Comparison of ENCODE assay signal across 1 cellular context in the genomic region with DNA sequence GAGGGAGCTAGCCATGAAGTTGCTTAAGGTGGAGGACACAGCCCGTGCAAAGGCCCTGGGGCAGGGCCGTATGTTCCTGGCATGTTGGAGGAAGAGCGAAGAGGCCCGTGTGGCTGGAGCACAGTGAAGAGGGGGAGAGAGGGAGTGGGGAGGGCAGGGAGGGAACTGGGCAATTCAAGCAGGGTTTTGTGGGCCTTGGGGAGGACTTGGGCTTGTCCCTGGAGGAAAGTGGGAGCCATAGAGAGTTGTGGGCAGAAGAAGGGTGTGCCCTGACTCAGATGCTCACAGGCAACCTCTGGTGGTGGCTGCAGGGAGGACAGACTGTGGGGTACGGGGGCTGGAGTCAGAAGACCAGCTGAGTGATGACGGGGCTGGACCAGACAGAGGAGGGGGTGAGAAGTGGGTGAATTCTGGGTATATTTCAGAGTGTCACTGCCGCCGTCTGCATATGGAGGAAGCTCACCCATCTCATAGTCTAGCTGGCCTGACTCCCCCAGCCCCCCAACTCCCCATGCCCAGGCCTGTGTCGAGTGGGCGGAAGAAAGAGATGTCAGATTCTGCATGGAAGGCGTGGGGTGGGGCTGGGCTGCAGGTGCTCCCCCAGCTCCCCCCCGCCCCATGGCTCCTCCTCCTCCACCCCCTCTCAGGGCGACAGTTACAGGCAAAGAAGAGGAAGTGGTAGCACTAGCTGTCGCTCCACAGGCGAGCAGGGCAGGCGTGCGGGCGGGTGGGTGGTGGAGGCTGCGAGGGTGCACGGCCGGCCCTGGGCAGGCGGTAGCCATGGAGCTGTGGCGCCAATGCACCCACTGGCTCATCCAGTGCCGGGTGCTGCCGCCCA.
A peak's percentile ranks its signal among the peaks of the same experiment; 100 is the strongest.
TF ChIP-seq lines count a peak whose summit lies in the region.

A gene with protein sequence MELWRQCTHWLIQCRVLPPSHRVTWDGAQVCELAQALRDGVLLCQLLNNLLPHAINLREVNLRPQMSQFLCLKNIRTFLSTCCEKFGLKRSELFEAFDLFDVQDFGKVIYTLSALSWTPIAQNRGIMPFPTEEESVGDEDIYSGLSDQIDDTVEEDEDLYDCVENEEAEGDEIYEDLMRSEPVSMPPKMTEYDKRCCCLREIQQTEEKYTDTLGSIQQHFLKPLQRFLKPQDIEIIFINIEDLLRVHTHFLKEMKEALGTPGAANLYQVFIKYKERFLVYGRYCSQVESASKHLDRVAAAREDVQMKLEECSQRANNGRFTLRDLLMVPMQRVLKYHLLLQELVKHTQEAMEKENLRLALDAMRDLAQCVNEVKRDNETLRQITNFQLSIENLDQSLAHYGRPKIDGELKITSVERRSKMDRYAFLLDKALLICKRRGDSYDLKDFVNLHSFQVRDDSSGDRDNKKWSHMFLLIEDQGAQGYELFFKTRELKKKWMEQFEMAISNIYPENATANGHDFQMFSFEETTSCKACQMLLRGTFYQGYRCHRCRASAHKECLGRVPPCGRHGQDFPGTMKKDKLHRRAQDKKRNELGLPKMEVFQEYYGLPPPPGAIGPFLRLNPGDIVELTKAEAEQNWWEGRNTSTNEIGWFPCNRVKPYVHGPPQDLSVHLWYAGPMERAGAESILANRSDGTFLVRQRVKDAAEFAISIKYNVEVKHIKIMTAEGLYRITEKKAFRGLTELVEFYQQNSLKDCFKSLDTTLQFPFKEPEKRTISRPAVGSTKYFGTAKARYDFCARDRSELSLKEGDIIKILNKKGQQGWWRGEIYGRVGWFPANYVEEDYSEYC (plus strand): TSS at position 681 of the 838 bp plus-strand sequence. CDS start 100 bp downstream, at position 781.

TF ChIP-seq in K562, 482 proteins besides CTCF, POLR2A, EP300 and RAD21 (continues in another document):
- TF ChIP-seq ZNF121 (CRISPR knock-in tag; conservative IDR thresholded peaks at IDR 0.05): no peak
- no peak for TF ChIP-seq POLR2AphosphoS5 (IDR thresholded peaks at IDR 0.05; ENCODE audit: control insufficient read depth, insufficient read depth, low read depth, low read length)
- TF ChIP-seq ZFP1 (CRISPR knock-in tag; IDR thresholded peaks at IDR 0.05): no peak
- TF ChIP-seq HDAC3 (IDR thresholded peaks at IDR 0.05; ENCODE audit: borderline replicate concordance, partially characterized antibody): no peak
- TF ChIP-seq POLR2G (IDR thresholded peaks at IDR 0.05; ENCODE audit: low read depth, low read length): peak; percentile 86
- no peak for TF ChIP-seq CBFA2T2 (conservative IDR thresholded peaks at IDR 0.05)
- TF ChIP-seq EGR1 (conservative IDR thresholded peaks at IDR 0.05): peak; percentile 90
- TF ChIP-seq KLF1 (tag; IDR thresholded peaks at IDR 0.05): 0 out of 2 replicates have a peak, but pooled peaks have one; percentile 19
- TF ChIP-seq ARID2 (IDR thresholded peaks at IDR 0.05): no peak
- TF ChIP-seq SUPT5H (IDR thresholded peaks at IDR 0.05): peak; percentile 60; the same call in 1 of the 2 replicates
- TF ChIP-seq, protein P1, sequence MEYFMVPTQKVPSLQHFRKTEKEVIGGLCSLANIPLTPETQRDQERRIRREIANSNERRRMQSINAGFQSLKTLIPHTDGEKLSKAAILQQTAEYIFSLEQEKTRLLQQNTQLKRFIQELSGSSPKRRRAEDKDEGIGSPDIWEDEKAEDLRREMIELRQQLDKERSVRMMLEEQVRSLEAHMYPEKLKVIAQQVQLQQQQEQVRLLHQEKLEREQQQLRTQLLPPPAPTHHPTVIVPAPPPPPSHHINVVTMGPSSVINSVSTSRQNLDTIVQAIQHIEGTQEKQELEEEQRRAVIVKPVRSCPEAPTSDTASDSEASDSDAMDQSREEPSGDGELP (CRISPR knock-in tag; IDR thresholded peaks at IDR 0.05; ENCODE audit: borderline replicate concordance): peak; percentile 88
- no peak for TF ChIP-seq TOE1 (IDR thresholded peaks at IDR 0.05; ENCODE audit: borderline replicate concordance)
- no peak for TF ChIP-seq TOE1 (CRISPR knock-in tag; IDR thresholded peaks at IDR 0.05; ENCODE audit: borderline replicate concordance, low read depth)
- TF ChIP-seq ATF7 (IDR thresholded peaks at IDR 0.05): no peak
- TF ChIP-seq, protein P2, sequence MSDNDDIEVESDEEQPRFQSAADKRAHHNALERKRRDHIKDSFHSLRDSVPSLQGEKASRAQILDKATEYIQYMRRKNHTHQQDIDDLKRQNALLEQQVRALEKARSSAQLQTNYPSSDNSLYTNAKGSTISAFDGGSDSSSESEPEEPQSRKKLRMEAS (CRISPR knock-in tag; IDR thresholded peaks at IDR 0.05): peak; percentile 46; the same call in 1 of the 2 replicates
- no peak for TF ChIP-seq BHLHE40 (IDR thresholded peaks at IDR 0.05; ENCODE audit: low read length)
- TF ChIP-seq NFE2L1 (tag; IDR thresholded peaks at IDR 0.05; ENCODE audit: borderline replicate concordance, low read depth): no peak
- no peak for TF ChIP-seq NRF1 (conservative IDR thresholded peaks at IDR 0.05 in 1 of 2, IDR thresholded peaks at IDR 0.05 in 1 of 2)
- TF ChIP-seq, protein P3, sequence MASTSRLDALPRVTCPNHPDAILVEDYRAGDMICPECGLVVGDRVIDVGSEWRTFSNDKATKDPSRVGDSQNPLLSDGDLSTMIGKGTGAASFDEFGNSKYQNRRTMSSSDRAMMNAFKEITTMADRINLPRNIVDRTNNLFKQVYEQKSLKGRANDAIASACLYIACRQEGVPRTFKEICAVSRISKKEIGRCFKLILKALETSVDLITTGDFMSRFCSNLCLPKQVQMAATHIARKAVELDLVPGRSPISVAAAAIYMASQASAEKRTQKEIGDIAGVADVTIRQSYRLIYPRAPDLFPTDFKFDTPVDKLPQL (IDR thresholded peaks at IDR 0.05; ENCODE audit: extremely low read depth, insufficient read length): no peak
- peak; percentile 72; the same call in 1 of the 2 replicates for TF ChIP-seq ZFX (CRISPR knock-in tag; IDR thresholded peaks at IDR 0.05)
- TF ChIP-seq, protein P4, sequence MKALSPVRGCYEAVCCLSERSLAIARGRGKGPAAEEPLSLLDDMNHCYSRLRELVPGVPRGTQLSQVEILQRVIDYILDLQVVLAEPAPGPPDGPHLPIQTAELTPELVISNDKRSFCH (CRISPR knock-in tag; IDR thresholded peaks at IDR 0.05): no peak
- TF ChIP-seq, protein P4 (tag; IDR thresholded peaks at IDR 0.05): no peak
- 0 out of 2 replicates have a peak, but pooled peaks have one; percentile 40 for TF ChIP-seq ZBTB7A (IDR thresholded peaks at IDR 0.05; ENCODE audit: borderline replicate concordance, control insufficient read depth, low read depth, low read length)
- peak; percentile 84 for TF ChIP-seq RBM25 (IDR thresholded peaks at IDR 0.05; ENCODE audit: low read depth, low read length, severe bottlenecking)
- peak; percentile 19; the same call in 1 of the 2 replicates for TF ChIP-seq MYC (IDR thresholded peaks at IDR 0.05; ENCODE audit: low read depth, low read length)
- no peak for TF ChIP-seq MYC (CRISPR knock-in tag; IDR thresholded peaks at IDR 0.05; ENCODE audit: borderline replicate concordance, low read depth)
- TF ChIP-seq RBFOX2 (IDR thresholded peaks at IDR 0.05; ENCODE audit: low read depth, low read length): peak; percentile 73
- peak; percentile 99 for TF ChIP-seq SMARCA5 (IDR thresholded peaks at IDR 0.05)
- TF ChIP-seq, protein P5, sequence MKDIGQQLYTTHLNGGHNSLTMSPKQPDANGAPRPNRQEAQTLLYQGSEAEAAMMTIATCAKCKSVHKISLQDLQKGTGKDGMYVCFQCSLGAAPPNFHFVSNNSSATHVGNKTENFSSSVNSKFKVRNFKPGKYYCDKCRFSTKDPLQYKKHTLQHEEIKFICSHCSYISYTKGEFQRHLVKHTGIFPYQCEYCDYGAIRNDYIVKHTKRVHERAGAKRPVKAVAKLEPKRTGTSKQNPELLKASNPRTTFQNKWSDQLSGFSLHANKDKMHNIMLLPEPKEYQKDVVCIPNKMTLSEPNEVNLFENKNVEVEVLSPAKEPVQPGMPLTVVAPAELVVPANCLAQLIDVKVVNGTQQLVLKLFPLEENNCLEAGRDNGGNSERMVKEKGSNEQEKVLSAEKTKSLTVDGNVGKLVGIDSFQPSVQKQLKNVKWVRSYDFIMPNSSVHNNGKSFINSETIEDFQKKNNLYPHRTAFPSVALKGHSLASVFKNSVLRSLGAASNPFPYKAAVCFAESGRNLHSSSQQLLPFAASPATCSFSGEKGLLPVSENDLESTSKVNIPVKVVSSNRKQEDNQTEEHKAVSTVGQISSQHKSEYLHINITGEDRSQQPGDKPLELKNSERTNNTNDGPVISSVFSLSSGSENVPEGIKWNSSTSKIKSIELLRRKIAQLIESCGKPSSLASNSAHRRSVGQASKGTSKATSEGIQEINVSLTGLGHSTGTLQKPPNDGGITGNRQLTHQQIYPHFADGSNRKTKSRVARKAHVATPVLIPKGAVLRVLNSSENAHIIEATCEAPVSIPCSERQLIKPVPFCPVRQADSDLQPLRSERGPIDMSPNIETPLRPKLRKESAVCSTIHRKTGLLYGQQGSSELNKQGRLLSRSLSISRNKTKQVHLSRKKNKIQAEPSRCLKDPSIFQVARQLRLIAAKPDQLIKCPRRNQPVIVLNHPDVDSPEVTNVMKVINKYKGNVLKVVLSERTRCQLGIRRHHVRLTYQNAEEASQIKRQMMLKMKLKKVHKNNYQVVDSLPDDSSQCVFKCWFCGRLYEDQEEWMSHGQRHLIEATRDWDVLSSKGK (CRISPR knock-in tag; IDR thresholded peaks at IDR 0.05): no peak
- TF ChIP-seq POLR3G (IDR thresholded peaks at IDR 0.05; ENCODE audit: extremely low read depth, insufficient read length, insufficient replicate concordance): no peak
- peak; percentile 59 for TF ChIP-seq GABPB1 (CRISPR knock-in tag; IDR thresholded peaks at IDR 0.05)
- TF ChIP-seq ZNF24 (IDR thresholded peaks at IDR 0.05): no peak
- peak; percentile 49 for TF ChIP-seq TAF1 (IDR thresholded peaks at IDR 0.05; ENCODE audit: control insufficient read depth, extremely low read depth, insufficient read depth, low read length, severe bottlenecking)
- TF ChIP-seq CHD4 (IDR thresholded peaks at IDR 0.05; ENCODE audit: insufficient read depth, insufficient replicate concordance, low read depth, low read length, poor library complexity, severe bottlenecking): peak; percentile 81
- TF ChIP-seq SP1 (CRISPR knock-in tag; IDR thresholded peaks at IDR 0.05): 0 out of 2 replicates have a peak, but pooled peaks have one; percentile 28
- TF ChIP-seq, protein P6, sequence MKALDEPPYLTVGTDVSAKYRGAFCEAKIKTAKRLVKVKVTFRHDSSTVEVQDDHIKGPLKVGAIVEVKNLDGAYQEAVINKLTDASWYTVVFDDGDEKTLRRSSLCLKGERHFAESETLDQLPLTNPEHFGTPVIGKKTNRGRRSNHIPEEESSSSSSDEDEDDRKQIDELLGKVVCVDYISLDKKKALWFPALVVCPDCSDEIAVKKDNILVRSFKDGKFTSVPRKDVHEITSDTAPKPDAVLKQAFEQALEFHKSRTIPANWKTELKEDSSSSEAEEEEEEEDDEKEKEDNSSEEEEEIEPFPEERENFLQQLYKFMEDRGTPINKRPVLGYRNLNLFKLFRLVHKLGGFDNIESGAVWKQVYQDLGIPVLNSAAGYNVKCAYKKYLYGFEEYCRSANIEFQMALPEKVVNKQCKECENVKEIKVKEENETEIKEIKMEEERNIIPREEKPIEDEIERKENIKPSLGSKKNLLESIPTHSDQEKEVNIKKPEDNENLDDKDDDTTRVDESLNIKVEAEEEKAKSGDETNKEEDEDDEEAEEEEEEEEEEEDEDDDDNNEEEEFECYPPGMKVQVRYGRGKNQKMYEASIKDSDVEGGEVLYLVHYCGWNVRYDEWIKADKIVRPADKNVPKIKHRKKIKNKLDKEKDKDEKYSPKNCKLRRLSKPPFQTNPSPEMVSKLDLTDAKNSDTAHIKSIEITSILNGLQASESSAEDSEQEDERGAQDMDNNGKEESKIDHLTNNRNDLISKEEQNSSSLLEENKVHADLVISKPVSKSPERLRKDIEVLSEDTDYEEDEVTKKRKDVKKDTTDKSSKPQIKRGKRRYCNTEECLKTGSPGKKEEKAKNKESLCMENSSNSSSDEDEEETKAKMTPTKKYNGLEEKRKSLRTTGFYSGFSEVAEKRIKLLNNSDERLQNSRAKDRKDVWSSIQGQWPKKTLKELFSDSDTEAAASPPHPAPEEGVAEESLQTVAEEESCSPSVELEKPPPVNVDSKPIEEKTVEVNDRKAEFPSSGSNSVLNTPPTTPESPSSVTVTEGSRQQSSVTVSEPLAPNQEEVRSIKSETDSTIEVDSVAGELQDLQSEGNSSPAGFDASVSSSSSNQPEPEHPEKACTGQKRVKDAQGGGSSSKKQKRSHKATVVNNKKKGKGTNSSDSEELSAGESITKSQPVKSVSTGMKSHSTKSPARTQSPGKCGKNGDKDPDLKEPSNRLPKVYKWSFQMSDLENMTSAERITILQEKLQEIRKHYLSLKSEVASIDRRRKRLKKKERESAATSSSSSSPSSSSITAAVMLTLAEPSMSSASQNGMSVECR (CRISPR knock-in tag; IDR thresholded peaks at IDR 0.05): peak; percentile 60; the same call in 1 of the 2 replicates
- no peak for TF ChIP-seq DMBX1 (CRISPR knock-in tag; IDR thresholded peaks at IDR 0.05; ENCODE audit: borderline replicate concordance)
- TF ChIP-seq KDM5B (IDR thresholded peaks at IDR 0.05; ENCODE audit: insufficient replicate concordance, low read depth, low read length): peak; percentile 72
- no peak for TF ChIP-seq TBL1XR1 (IDR thresholded peaks at IDR 0.05; ENCODE audit: low read length in 2 of 2)
- TF ChIP-seq MEF2A (IDR thresholded peaks at IDR 0.05; ENCODE audit: control insufficient read depth, low read depth, low read length): no peak
- TF ChIP-seq PYGO2 (tag; IDR thresholded peaks at IDR 0.05): no peak
- TF ChIP-seq BRF1 (IDR thresholded peaks at IDR 0.05; ENCODE audit: borderline replicate concordance, extremely low read depth, insufficient read length): no peak
- TF ChIP-seq, protein P7, sequence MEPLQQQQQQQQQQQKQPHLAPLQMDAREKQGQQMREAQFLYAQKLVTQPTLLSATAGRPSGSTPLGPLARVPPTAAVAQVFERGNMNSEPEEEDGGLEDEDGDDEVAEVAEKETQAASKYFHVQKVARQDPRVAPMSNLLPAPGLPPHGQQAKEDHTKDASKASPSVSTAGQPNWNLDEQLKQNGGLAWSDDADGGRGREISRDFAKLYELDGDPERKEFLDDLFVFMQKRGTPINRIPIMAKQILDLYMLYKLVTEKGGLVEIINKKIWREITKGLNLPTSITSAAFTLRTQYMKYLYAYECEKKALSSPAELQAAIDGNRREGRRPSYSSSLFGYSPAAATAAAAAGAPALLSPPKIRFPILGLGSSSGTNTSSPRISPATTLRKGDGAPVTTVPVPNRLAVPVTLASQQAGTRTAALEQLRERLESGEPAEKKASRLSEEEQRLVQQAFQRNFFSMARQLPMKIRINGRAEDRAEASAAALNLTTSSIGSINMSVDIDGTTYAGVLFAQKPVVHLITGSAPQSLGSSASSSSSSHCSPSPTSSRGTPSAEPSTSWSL (CRISPR knock-in tag; IDR thresholded peaks at IDR 0.05; ENCODE audit: borderline replicate concordance): no peak
- peak; percentile 93 for TF ChIP-seq HDAC2 (IDR thresholded peaks at IDR 0.05)
- TF ChIP-seq NEUROD1 (IDR thresholded peaks at IDR 0.05; ENCODE audit: borderline replicate concordance, low read depth, low read length, partially characterized antibody): no peak
